Comparison of ENCODE assay signal across 13 cellular contexts in genomic region chr12:68375701-68376469, GRCh38. TPM values are rescaled to one million over a fixed set of nuclear protein-coding genes. Genes with fewer than 3 reads are reported as not detected.
A peak's percentile ranks its signal among the peaks of the same experiment; 100 is the strongest.
DNase-seq lines count a peak whose midpoint lies in the region; ATAC-seq and TF ChIP-seq lines count a peak whose summit lies in the region.
"Had no signal": no experiment of that assay in that cellular context is flagged by ENCODE, and none has a peak within 500 bp of the region (broad histone marks: within the 10 kb centered on the region; RNA-seq: fewer than 3 reads in every experiment).

No MANE protein-coding gene starts in this region.

- H3K4me3 Mint-ChIP-seq in IgD-negative memory B cell (peak overlapping the region in 2 of 4 donors; percentile 23 to 86), activated B cell treated with CpG ODN at 0.5 μM for 24 hours (no peak overlapping the region), glutamatergic neuron (ENCODE audit: unreplicated experiment) (peak overlapping the region; percentile 39)
- H3K4me3 Mint-ChIP-seq: immature natural killer cell, naive B cell had no signal

- no peaks in the 10 kb centered on the region for H3K27me3 ChIP-seq in right atrium auricular region

- H3K36me3 Mint-ChIP-seq in IgD-negative memory B cell, result no peaks in the 10 kb centered on the region
- H3K36me3 Mint-ChIP-seq in activated B cell treated with CpG ODN at 0.5 μM for 24 hours (ENCODE audit: low read depth), result no peaks in the 10 kb centered on the region
- H3K36me3 Mint-ChIP-seq in glutamatergic neuron (ENCODE audit: unreplicated experiment), result no peaks in the 10 kb centered on the region
- H3K36me3 Mint-ChIP-seq: naive B cell had no signal

- POLR2A ChIA-PET in activated B cell treated with CpG ODN at 0.5 μM for 24 hours (lab: Charles Lee), result interaction anchor here (0.6 to 0.9 kb wide), 2 partner anchors 207 to 234 kb away, joined by 3 read pairs; partner anchors contain the start of gene RAP1B

- intact Hi-C loops in activated B cell treated with CpG ODN at 0.5 μM for 24 hours (cut with micrococcal nuclease), result loop anchor here (2.0 to 5.0 kb wide), 2 partner anchors 41 to 75 kb away; no protein-coding TSS in a partner anchor

- no peaks in the 10 kb centered on the region for H3K36me3 ChIP-seq in right atrium auricular region

- H3K27me3 Mint-ChIP-seq in IgD-negative memory B cell (no peaks in the 10 kb centered on the region), activated B cell treated with CpG ODN at 0.5 μM for 24 hours (no peaks in the 10 kb centered on the region), glutamatergic neuron (ENCODE audit: unreplicated experiment) (no peaks in the 10 kb centered on the region)

- H3K9me3 Mint-ChIP-seq in IgD-negative memory B cell (peaks cover 0 to 2% (median 0%) of the 10 kb centered on the region in 3 donors), activated B cell treated with CpG ODN at 0.5 μM for 24 hours (no peaks in the 10 kb centered on the region), glutamatergic neuron (ENCODE audit: unreplicated experiment) (no peaks in the 10 kb centered on the region)
- H3K9me3 Mint-ChIP-seq: immature natural killer cell, naive B cell had no signal

- peak; percentile 89 for DNase-seq in DMS 273 treated with DMSO at 0.1 percent for 48 hours (lab: John Stamatoyannopoulos, UW)
- DNase-seq in activated B cell treated with CpG ODN at 0.5 μM for 24 hours, result no peak
- DNase-seq in glutamatergic neuron, result no peak
- no peak for DNase-seq in right atrium auricular region (ENCODE audit: low spot score)
- no peak for DNase-seq in OCI-M2 (lab: John Stamatoyannopoulos, UW; ENCODE audit: unreplicated experiment)
- DNase-seq: activated CD4-positive, alpha-beta T cell treated with anti-CD3 and anti-CD28 coated beads for 4 hours; anterior cingulate cortex; immature natural killer cell; naive B cell; NCI-H2081 had no signal

- TF ChIP-seq CTCF in activated B cell treated with CpG ODN at 0.5 μM for 24 hours (IDR thresholded peaks at IDR 0.05) (no peak), glutamatergic neuron (IDR thresholded peaks at IDR 0.05; ENCODE audit: partially characterized antibody, unreplicated experiment) (no peak), right atrium auricular region (IDR thresholded peaks at IDR 0.05) (no peak)

- H3K4me1 Mint-ChIP-seq in IgD-negative memory B cell (peaks cover 27 to 32% (median 28%) of the 10 kb centered on the region in 3 donors), activated B cell treated with CpG ODN at 0.5 μM for 24 hours (peaks cover 33% of the 10 kb centered on the region), glutamatergic neuron (ENCODE audit: low read depth, unreplicated experiment) (peaks cover 22% of the 10 kb centered on the region)

- peaks cover 0 to 6% of the 10 kb centered on the region in 2 donors for H3K4me1 ChIP-seq in right atrium auricular region

- no peak overlapping the region for H3K27ac ChIP-seq in right atrium auricular region
- H3K27ac ChIP-seq: epithelial cell of prostate had no signal

- peak overlapping the region; percentile 32 to 82 (median 50) for H3K27ac Mint-ChIP-seq in IgD-negative memory B cell
- H3K27ac Mint-ChIP-seq in activated B cell treated with CpG ODN at 0.5 μM for 24 hours, result peak overlapping the region; percentile 51
- H3K27ac Mint-ChIP-seq in glutamatergic neuron (ENCODE audit: unreplicated experiment), result no peak overlapping the region

- no peak for ATAC-seq in activated B cell treated with CpG ODN at 0.5 μM for 24 hours (ENCODE audit: low read depth)
- no peak for ATAC-seq in GM18519 (IDR thresholded peaks at IDR 0.05; ENCODE audit: low FRiP score, unreplicated experiment)

- CTCF ChIA-PET in activated B cell treated with CpG ODN at 0.5 μM for 24 hours (lab: Charles Lee), result no interaction called here

- no peak overlapping the region for H3K4me3 ChIP-seq in right atrium auricular region

- H3K9me3 ChIP-seq in right atrium auricular region, result no peaks in the 10 kb centered on the region

RNA-seq across cellular contexts. Expression of gene MDM1, which starts 43.7 kb away (rescaled TPM):
- 18.0 TPM for polyA plus RNA-seq in IgD-negative memory B cell
- total RNA-seq in activated B cell treated with CpG ODN at 0.5 μM for 24 hours (24.5 and 25.9 TPM in 2 replicates), glutamatergic neuron (ENCODE audit: unreplicated experiment) (7.9 TPM), right atrium auricular region (10 to 100 TPM in 1 of 2 donors, 1 to 10 TPM in 1; 8.3 to 12.8 TPM)
